8 cellular contexts compared by ENCODE assay signal in the genomic region with DNA sequence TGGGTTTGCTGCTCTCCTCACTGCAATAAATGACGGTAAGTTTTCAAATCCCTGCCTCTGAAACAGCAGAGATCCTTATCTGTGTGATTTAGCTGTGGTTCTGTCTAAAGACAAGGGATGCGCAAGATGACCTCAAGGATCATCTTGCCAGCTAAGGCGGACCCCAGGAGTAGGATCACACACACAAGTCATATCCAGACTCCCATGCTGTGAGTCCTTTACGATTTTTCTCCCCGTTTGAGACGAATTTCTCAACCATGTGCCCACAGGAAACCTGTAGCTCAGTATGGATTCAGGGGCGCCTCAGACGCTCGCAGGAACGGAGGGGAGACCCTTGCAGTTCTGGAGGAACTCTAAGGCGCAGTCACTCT. TPM values are rescaled to one million over a fixed set of nuclear protein-coding genes. Genes with fewer than 3 reads are reported as not detected.
A peak's percentile ranks its signal among the peaks of the same experiment; 100 is the strongest.
DNase-seq lines count a peak whose midpoint lies in the region; ATAC-seq, FAIRE-seq and TF ChIP-seq lines count a peak whose summit lies in the region.

No MANE protein-coding gene starts in this region.

- TF ChIP-seq CTCF in CD14-positive monocyte (IDR thresholded peaks at IDR 0.05), result no peak
- no peak for TF ChIP-seq CTCF in MCF 10A (IDR thresholded peaks at IDR 0.05; ENCODE audit: unreplicated experiment)
- TF ChIP-seq CTCF in HepG2 (CRISPR knock-in tag; IDR thresholded peaks at IDR 0.05), result no peak
- no peak for TF ChIP-seq CTCF in thoracic aorta (IDR thresholded peaks at IDR 0.05)

- in situ Hi-C loops in HepG2 (cut with HindIII; ENCODE audit: extremely low pct_ligation_motif_present, low pct_unique_long_range_greater_than_20kb), result no loop called here
- in situ Hi-C loops in KBM-7 (cut with MboI; ENCODE audit: low pct_unique_long_range_greater_than_20kb, low sequenced_read_pairs), result no loop called here

- no peaks in the 10 kb centered on the region for H3K9me3 ChIP-seq in MG63
- no peaks in the 10 kb centered on the region for H3K9me3 ChIP-seq in HepG2 (ENCODE audit: low read length)
- H3K9me3 ChIP-seq in thoracic aorta, result no peaks in the 10 kb centered on the region

- H3K4me1 Mint-ChIP-seq in CD14-positive monocyte (peaks cover 8% of the 10 kb centered on the region), MCF 10A (ENCODE audit: insufficient read depth, unreplicated experiment) (no peaks in the 10 kb centered on the region)

- no peak for FAIRE-seq in HepG2 (lab: Jason Lieb, UNC)

- H2AFZ ChIP-seq in HepG2 (ENCODE audit: low read length), result peak overlapping the region; percentile 57

- no TSS peak for BruUV-seq in MCF 10A (replicated peaks; lab: Mats Ljungman, UMichigan)
- TSS peak; percentile 55 for BruUV-seq in HepG2 (replicated peaks; lab: Mats Ljungman, UMichigan)

- TF ChIP-seq EP300 in HepG2 (IDR thresholded peaks at IDR 0.05; ENCODE audit: low read depth in 2 of 2, low read length in 2 of 2) (no peak), HepG2 (CRISPR knock-in tag; IDR thresholded peaks at IDR 0.05; ENCODE audit: borderline replicate concordance) (no peak)

- H3K4me3 Mint-ChIP-seq in CD14-positive monocyte (peak overlapping the region; percentile 93 to 95), MCF 10A (ENCODE audit: unreplicated experiment) (peak overlapping the region; percentile 79)

- ATAC-seq in GM19455 (IDR thresholded peaks at IDR 0.05; ENCODE audit: unreplicated experiment), result peak; percentile 35
- peak; percentile 44; the same call in 2 of the 3 replicates for ATAC-seq in HepG2
- ATAC-seq in thoracic aorta (ENCODE audit: insufficient number of reproducible peaks, low FRiP score, low read depth), result peak; percentile 44
- no peak for ATAC-seq in HG02642 (IDR thresholded peaks at IDR 0.05; ENCODE audit: poor library complexity, unreplicated experiment)

- H3K79me2 ChIP-seq in HepG2 (ENCODE audit: insufficient read depth, low read length), result peaks cover 52% of the 10 kb centered on the region

- no peaks in the 10 kb centered on the region for H3K27me3 ChIP-seq in MG63
- H3K27me3 ChIP-seq in HepG2 (ENCODE audit: control insufficient read depth in 1 of 2, insufficient read depth in 2 of 2, low read length in 2 of 2), result peaks cover 0 to 4% of the 10 kb centered on the region in 2 experiments; a peak in 2 of 5 replicates
- H3K27me3 ChIP-seq in thoracic aorta (replicated peaks; ENCODE audit: insufficient read depth), result no peaks in the 10 kb centered on the region

- POLR2A ChIA-PET in MCF 10A (lab: Yijun Ruan, JAX), result interaction anchor here (0.7 to 3.5 kb wide), 17 partner anchors 9 to 464 kb away, joined by 3 to 18 read pairs (median 5); a partner anchor contains a TSS
- POLR2A ChIA-PET in HepG2 (lab: Yijun Ruan, JAX), result interaction anchor here (0.8 to 3.8 kb wide), 20 partner anchors 9 to 563 kb away, joined by 3 to 38 read pairs (median 5); a partner anchor contains a TSS

- peak overlapping the region; percentile 96 for H3K4me2 ChIP-seq in HepG2 (ENCODE audit: low read depth, low read length)

- H4K20me1 ChIP-seq in HepG2 (ENCODE audit: insufficient read depth, low read length), result no peaks in the 10 kb centered on the region

- no peaks in the 10 kb centered on the region for H3K36me3 ChIP-seq in MG63
- peaks cover 0 to 1% of the 10 kb centered on the region in 2 experiments; a peak in 2 of 5 replicates for H3K36me3 ChIP-seq in HepG2 (replicated peaks in 1 of 2; ENCODE audit: control insufficient read depth in 1 of 2, insufficient read depth in 2 of 2, low read length in 2 of 2)
- no peaks in the 10 kb centered on the region for H3K36me3 ChIP-seq in thoracic aorta

- H3K27ac Mint-ChIP-seq in CD14-positive monocyte, result peak overlapping the region in 6 of 7 donors; percentile 86 to 100 (median 99)
- H3K27ac Mint-ChIP-seq in MCF 10A (ENCODE audit: low read depth, unreplicated experiment), result peak overlapping the region; percentile 91

- H3K4me1 ChIP-seq in HepG2 (ENCODE audit: insufficient read depth, low read length) (peaks cover 55% of the 10 kb centered on the region), thoracic aorta (ENCODE audit: control insufficient read depth in 1 of 2, low read depth in 2 of 2) (peaks cover 19 to 43% of the 10 kb centered on the region in 2 donors)

- DNase-seq in CD14-positive monocyte (ENCODE audit: low spot score), result no peak
- DNase-seq in MG63, result no peak
- DNase-seq in MCF 10A (ENCODE audit: unreplicated experiment), result peak; percentile 24
- no peak for DNase-seq in HepG2 (ENCODE audit: low spot score)
- DNase-seq in thoracic aorta (ENCODE audit: low spot score), result no peak
- no peak for DNase-seq in KBM-7

- H3K27ac ChIP-seq in HepG2 (ENCODE audit: extremely low read length, insufficient read depth, low read length) (peak overlapping the region; percentile 87), thoracic aorta (peak overlapping the region; percentile 78 to 87)

- under 1% methylated on average over 11 of the region's 11 CpGs for WGBS in HepG2 (ENCODE audit: low lambda C conversion rate)

- no peaks in the 10 kb centered on the region for H3K36me3 Mint-ChIP-seq in CD14-positive monocyte
- H3K36me3 Mint-ChIP-seq in MCF 10A (ENCODE audit: insufficient read depth, unreplicated experiment), result no peaks in the 10 kb centered on the region

- peak overlapping the region; percentile 94 for H3K9ac ChIP-seq in HepG2 (ENCODE audit: insufficient read depth, low read depth, low read length)

- H3K9me3 Mint-ChIP-seq in CD14-positive monocyte (no peaks in the 10 kb centered on the region), MCF 10A (ENCODE audit: unreplicated experiment) (no peaks in the 10 kb centered on the region)

- CTCF ChIA-PET in MCF 10A (lab: Yijun Ruan, JAX) (interaction anchor here (0.6 to 2.6 kb wide), 22 partner anchors 8 to 633 kb away, joined by 3 to 12 read pairs (median 4); a partner anchor contains a TSS), HepG2 (lab: Yijun Ruan, JAX; ENCODE audit: low intra/inter-chr PET ratio, low total read pairs) (interaction anchor here (1.2 to 1.5 kb wide), 2 partner anchors 10 to 56 kb away, joined by 4 to 6 read pairs; no protein-coding TSS in a partner anchor)

- no peak for TF ChIP-seq RAD21 in HepG2 (CRISPR knock-in tag; IDR thresholded peaks at IDR 0.05)

- H3K27me3 Mint-ChIP-seq in CD14-positive monocyte (ENCODE audit: low read depth in 3 of 3), result no peaks in the 10 kb centered on the region
- H3K27me3 Mint-ChIP-seq in MCF 10A (ENCODE audit: insufficient read depth, unreplicated experiment), result no peaks in the 10 kb centered on the region

- intact Hi-C loops in CD14-positive monocyte (cut with micrococcal nuclease), result loop anchor here in 1 of 2 donors (10.0 kb wide), 2 partner anchors 154 to 566 kb away; a partner anchor contains a TSS
- intact Hi-C loops in MCF 10A (cut with micrococcal nuclease), result loop anchor here (5.0 kb wide), 1 partner anchor 124 kb away; no protein-coding TSS in a partner anchor
- intact Hi-C loops in HepG2 (cut with micrococcal nuclease; ENCODE audit: unreplicated experiment), result loop anchor here (5.0 kb wide), 2 partner anchors 59 to 124 kb away; no protein-coding TSS in a partner anchor

- H3K4me3 ChIP-seq in MG63 (peak overlapping the region; percentile 76), HepG2 (replicated peaks in 1 of 3; ENCODE audit: insufficient read depth in 1 of 3, low read depth in 2 of 3, low read length in 3 of 3) (peak overlapping the region; percentile 82 to 98 (median 84)), thoracic aorta (peak overlapping the region; percentile 86)

- no peak for TF ChIP-seq POLR2A in HepG2 (IDR thresholded peaks at IDR 0.05; ENCODE audit: insufficient read depth in 1 of 2, low read depth in 2 of 2, low read length in 2 of 2)

RNA-seq across cellular contexts. Expression of a gene that starts 11.1 kb away (rescaled TPM):
- 10 to 100 TPM; 27.7 to 45.5 TPM for polyA plus RNA-seq in CD14-positive monocyte
- total RNA-seq in MG63 (2014; rRNA removed; shearing (Covaris generic); ENCODE audit: low replicate concordance), result 99.3 and 150 TPM in 2 replicates
- 113 and 117 TPM in 2 replicates for total RNA-seq in MCF 10A (2022)
- total RNA-seq in HepG2 (2016; rRNA removed; fragmentation: Illumina TruSeq; extraction: Trizol), result 109 and 122 TPM in 2 replicates
- 7.7 and 11.2 TPM in 2 replicates for total RNA-seq in HepG2 (2016; cell fraction: cytosol; rRNA removed; fragmentation: Illumina TruSeq; extraction: Trizol; ENCODE audit: low read depth)
- total RNA-seq in HepG2 (2016; cell fraction: insoluble cytoplasmic fraction; rRNA removed; fragmentation: Illumina TruSeq; extraction: Trizol), result 94.1 and 122 TPM in 2 replicates
- 18.0 and 20.5 TPM in 2 replicates for total RNA-seq in HepG2 (2016; cell fraction: membrane; rRNA removed; fragmentation: Illumina TruSeq; extraction: Trizol)
- total RNA-seq in HepG2 (2016; cell fraction: nucleus; rRNA removed; fragmentation: Illumina TruSeq; extraction: Trizol), result 55.1 and 60.1 TPM in 2 replicates
- polyA plus RNA-seq in HepG2 (2011; rRNA removed), result 73.2 and 82.4 TPM in 2 replicates
- polyA plus RNA-seq in HepG2 (2011; cell fraction: cytosol; rRNA removed), result 54.6 and 71.3 TPM in 2 replicates
- polyA plus RNA-seq in HepG2 (2011; cell fraction: nucleus; rRNA removed), result 141 and 144 TPM in 2 replicates
- 72.2 and 76.7 TPM in 2 replicates for polyA plus RNA-seq in HepG2 (2012)
- 8.1 and 9.5 TPM in 2 replicates for polyA plus RNA-seq in HepG2 (2016; cell fraction: cytosol; fragmentation: Illumina TruSeq; extraction: Trizol; ENCODE audit: low read depth)
- 106 and 136 TPM in 2 replicates for polyA plus RNA-seq in HepG2 (2016; cell fraction: insoluble cytoplasmic fraction; fragmentation: Illumina TruSeq; extraction: Trizol; ENCODE audit: low read depth)
- 20.1 and 26.0 TPM in 2 replicates for polyA plus RNA-seq in HepG2 (2016; cell fraction: membrane; fragmentation: Illumina TruSeq; extraction: Trizol; ENCODE audit: low read depth)
- polyA plus RNA-seq in HepG2 (2016; cell fraction: nucleus; fragmentation: Illumina TruSeq; extraction: Trizol; ENCODE audit: insufficient read depth, low read depth), result 119 and 130 TPM in 2 replicates
- polyA minus RNA-seq in HepG2 (2011; rRNA and poly(A)+ RNA removed; ENCODE audit: low replicate concordance), result 266 and 308 TPM in 2 replicates
- 81.1 and 87.7 TPM in 2 replicates for polyA minus RNA-seq in HepG2 (2011; cell fraction: cytosol; rRNA and poly(A)+ RNA removed)
- 62.1 and 69.7 TPM in 2 replicates for polyA minus RNA-seq in HepG2 (2011; cell fraction: nucleus; rRNA and poly(A)+ RNA removed)
- 100 to 1,000 TPM; 123 to 332 TPM for total RNA-seq in thoracic aorta

RNA-seq across cellular contexts. Expression of a gene that starts 30.2 kb away (rescaled TPM):
- polyA plus RNA-seq in CD14-positive monocyte, result 1 to 10 TPM; 1.2 to 1.7 TPM
- total RNA-seq in MG63 (2014; rRNA removed; shearing (Covaris generic); ENCODE audit: low replicate concordance), result not detected in 2 replicates
- total RNA-seq in MCF 10A (2022), result 4.3 and 5.6 TPM in 2 replicates
- 0.13 and 0.15 TPM in 2 replicates for total RNA-seq in HepG2 (2016; rRNA removed; fragmentation: Illumina TruSeq; extraction: Trizol)
- not detected in 2 replicates for total RNA-seq in HepG2 (2016; cell fraction: cytosol; rRNA removed; fragmentation: Illumina TruSeq; extraction: Trizol; ENCODE audit: low read depth)
- 0.09 TPM in 1 of 2 replicates, not detected in the other for total RNA-seq in HepG2 (2016; cell fraction: insoluble cytoplasmic fraction; rRNA removed; fragmentation: Illumina TruSeq; extraction: Trizol)
- total RNA-seq in HepG2 (2016; cell fraction: membrane; rRNA removed; fragmentation: Illumina TruSeq; extraction: Trizol), result not detected in 2 replicates
- 0.16 TPM in 1 of 2 replicates, not detected in the other for total RNA-seq in HepG2 (2016; cell fraction: nucleus; rRNA removed; fragmentation: Illumina TruSeq; extraction: Trizol)
- 0.05 and 0.17 TPM in 2 replicates for polyA plus RNA-seq in HepG2 (2011; rRNA removed)
- polyA plus RNA-seq in HepG2 (2011; cell fraction: cytosol; rRNA removed), result 0.12 and 0.13 TPM in 2 replicates
- polyA plus RNA-seq in HepG2 (2011; cell fraction: nucleus; rRNA removed), result 0.21 TPM in 2 replicates
- 0.13 TPM in 1 of 2 replicates, not detected in the other for polyA plus RNA-seq in HepG2 (2012)
- not detected in 2 replicates for polyA plus RNA-seq in HepG2 (2016; cell fraction: cytosol; fragmentation: Illumina TruSeq; extraction: Trizol; ENCODE audit: low read depth)
- 0.16 TPM in 1 of 2 replicates, not detected in the other for polyA plus RNA-seq in HepG2 (2016; cell fraction: insoluble cytoplasmic fraction; fragmentation: Illumina TruSeq; extraction: Trizol; ENCODE audit: low read depth)
- 0.24 and 0.29 TPM in 2 replicates for polyA plus RNA-seq in HepG2 (2016; cell fraction: membrane; fragmentation: Illumina TruSeq; extraction: Trizol; ENCODE audit: low read depth)
- 0.35 TPM in 1 of 2 replicates, not detected in the other for polyA plus RNA-seq in HepG2 (2016; cell fraction: nucleus; fragmentation: Illumina TruSeq; extraction: Trizol; ENCODE audit: insufficient read depth, low read depth)
- 0.49 and 0.58 TPM in 2 replicates for polyA minus RNA-seq in HepG2 (2011; rRNA and poly(A)+ RNA removed; ENCODE audit: low replicate concordance)
- polyA minus RNA-seq in HepG2 (2011; cell fraction: cytosol; rRNA and poly(A)+ RNA removed), result not detected in 2 replicates
- polyA minus RNA-seq in HepG2 (2011; cell fraction: nucleus; rRNA and poly(A)+ RNA removed), result not detected in 2 replicates
- total RNA-seq in thoracic aorta, result 1 to 10 TPM; 1.7 to 1.9 TPM

RNA-seq across cellular contexts. Expression of a gene that starts 30.3 kb away (rescaled TPM):
- polyA plus RNA-seq in CD14-positive monocyte, result 10 to 100 TPM in 1 of 2 donors, 1 to 10 TPM in 1; 7.9 to 11.7 TPM
- 25.3 and 26.9 TPM in 2 replicates for total RNA-seq in MG63 (2014; rRNA removed; shearing (Covaris generic); ENCODE audit: low replicate concordance)
- 16.4 and 19.9 TPM in 2 replicates for total RNA-seq in MCF 10A (2022)
- total RNA-seq in HepG2 (2016; rRNA removed; fragmentation: Illumina TruSeq; extraction: Trizol), result 1.3 and 2.0 TPM in 2 replicates
- 1.5 TPM in 2 replicates for total RNA-seq in HepG2 (2016; cell fraction: cytosol; rRNA removed; fragmentation: Illumina TruSeq; extraction: Trizol; ENCODE audit: low read depth)
- 1.4 and 1.6 TPM in 2 replicates for total RNA-seq in HepG2 (2016; cell fraction: insoluble cytoplasmic fraction; rRNA removed; fragmentation: Illumina TruSeq; extraction: Trizol)
- total RNA-seq in HepG2 (2016; cell fraction: membrane; rRNA removed; fragmentation: Illumina TruSeq; extraction: Trizol), result 1.1 and 1.4 TPM in 2 replicates
- 0.66 and 2.7 TPM in 2 replicates for total RNA-seq in HepG2 (2016; cell fraction: nucleus; rRNA removed; fragmentation: Illumina TruSeq; extraction: Trizol)
- 12.4 and 17.3 TPM in 2 replicates for polyA plus RNA-seq in HepG2 (2011; rRNA removed)
- polyA plus RNA-seq in HepG2 (2011; cell fraction: cytosol; rRNA removed), result 12.3 and 28.2 TPM in 2 replicates
- polyA plus RNA-seq in HepG2 (2011; cell fraction: nucleus; rRNA removed), result 15.9 and 19.2 TPM in 2 replicates
- 12.9 and 25.5 TPM in 2 replicates for polyA plus RNA-seq in HepG2 (2012)
- 1.2 and 1.3 TPM in 2 replicates for polyA plus RNA-seq in HepG2 (2016; cell fraction: cytosol; fragmentation: Illumina TruSeq; extraction: Trizol; ENCODE audit: low read depth)
- polyA plus RNA-seq in HepG2 (2016; cell fraction: insoluble cytoplasmic fraction; fragmentation: Illumina TruSeq; extraction: Trizol; ENCODE audit: low read depth), result 1.2 TPM in 2 replicates
- 0.55 and 1.1 TPM in 2 replicates for polyA plus RNA-seq in HepG2 (2016; cell fraction: membrane; fragmentation: Illumina TruSeq; extraction: Trizol; ENCODE audit: low read depth)
- polyA plus RNA-seq in HepG2 (2016; cell fraction: nucleus; fragmentation: Illumina TruSeq; extraction: Trizol; ENCODE audit: insufficient read depth, low read depth), result 1.7 and 1.8 TPM in 2 replicates
- polyA minus RNA-seq in HepG2 (2011; rRNA and poly(A)+ RNA removed; ENCODE audit: low replicate concordance), result 40.5 and 150 TPM in 2 replicates
- 4.6 and 10.5 TPM in 2 replicates for polyA minus RNA-seq in HepG2 (2011; cell fraction: cytosol; rRNA and poly(A)+ RNA removed)
- polyA minus RNA-seq in HepG2 (2011; cell fraction: nucleus; rRNA and poly(A)+ RNA removed), result 2.7 and 4.5 TPM in 2 replicates
- 1 to 10 TPM; 6.1 to 6.2 TPM for total RNA-seq in thoracic aorta

RNA-seq across cellular contexts. Expression of a gene that starts 48.0 kb away (rescaled TPM):
- polyA plus RNA-seq in CD14-positive monocyte, result under 1 TPM in 1 of 2 donors, not detected in 1; 0.10 TPM
- total RNA-seq in MG63 (2014; rRNA removed; shearing (Covaris generic); ENCODE audit: low replicate concordance), result under 0.01 TPM in 1 of 2 replicates, not detected in the other
- 0.12 and 0.70 TPM in 2 replicates for total RNA-seq in MCF 10A (2022)
- 0.25 TPM in 1 of 2 replicates, not detected in the other for total RNA-seq in HepG2 (2016; rRNA removed; fragmentation: Illumina TruSeq; extraction: Trizol)
- not detected in 2 replicates for total RNA-seq in HepG2 (2016; cell fraction: cytosol; rRNA removed; fragmentation: Illumina TruSeq; extraction: Trizol; ENCODE audit: low read depth)
- 0.09 TPM in 1 of 2 replicates, not detected in the other for total RNA-seq in HepG2 (2016; cell fraction: insoluble cytoplasmic fraction; rRNA removed; fragmentation: Illumina TruSeq; extraction: Trizol)
- not detected in 2 replicates for total RNA-seq in HepG2 (2016; cell fraction: membrane; rRNA removed; fragmentation: Illumina TruSeq; extraction: Trizol)
- 0.34 and 0.53 TPM in 2 replicates for total RNA-seq in HepG2 (2016; cell fraction: nucleus; rRNA removed; fragmentation: Illumina TruSeq; extraction: Trizol)
- 0.50 and 0.51 TPM in 2 replicates for polyA plus RNA-seq in HepG2 (2011; rRNA removed)
- 0.01 TPM in 1 of 2 replicates, not detected in the other for polyA plus RNA-seq in HepG2 (2011; cell fraction: cytosol; rRNA removed)
- 0.14 and 0.74 TPM in 2 replicates for polyA plus RNA-seq in HepG2 (2011; cell fraction: nucleus; rRNA removed)
- 0.74 and 0.93 TPM in 2 replicates for polyA plus RNA-seq in HepG2 (2012)
- polyA plus RNA-seq in HepG2 (2016; cell fraction: cytosol; fragmentation: Illumina TruSeq; extraction: Trizol; ENCODE audit: low read depth), result not detected in 2 replicates
- polyA plus RNA-seq in HepG2 (2016; cell fraction: insoluble cytoplasmic fraction; fragmentation: Illumina TruSeq; extraction: Trizol; ENCODE audit: low read depth), result 0.49 TPM in 1 of 2 replicates, not detected in the other
- polyA plus RNA-seq in HepG2 (2016; cell fraction: membrane; fragmentation: Illumina TruSeq; extraction: Trizol; ENCODE audit: low read depth), result not detected in 2 replicates
- 0.30 and 1.1 TPM in 2 replicates for polyA plus RNA-seq in HepG2 (2016; cell fraction: nucleus; fragmentation: Illumina TruSeq; extraction: Trizol; ENCODE audit: insufficient read depth, low read depth)
- 0.26 and 0.56 TPM in 2 replicates for polyA minus RNA-seq in HepG2 (2011; rRNA and poly(A)+ RNA removed; ENCODE audit: low replicate concordance)
- polyA minus RNA-seq in HepG2 (2011; cell fraction: cytosol; rRNA and poly(A)+ RNA removed), result 0.09 TPM in 1 of 2 replicates, not detected in the other
- 1.0 and 1.1 TPM in 2 replicates for polyA minus RNA-seq in HepG2 (2011; cell fraction: nucleus; rRNA and poly(A)+ RNA removed)
- 1 to 10 TPM; 2.2 to 9.5 TPM for total RNA-seq in thoracic aorta

RNA-seq across cellular contexts. Expression of a gene that starts 50.5 kb away (rescaled TPM):
- polyA plus RNA-seq in CD14-positive monocyte (not detected), HepG2 (2011; rRNA removed) (166 and 187 TPM in 2 replicates)
- 8.8 and 12.7 TPM in 2 replicates for total RNA-seq in MG63 (2014; rRNA removed; shearing (Covaris generic); ENCODE audit: low replicate concordance)
- total RNA-seq in MCF 10A (2022) (49.1 and 63.0 TPM in 2 replicates), HepG2 (2016; rRNA removed; fragmentation: Illumina TruSeq; extraction: Trizol) (107 and 159 TPM in 2 replicates), thoracic aorta (10 to 100 TPM; 23.2 to 25.6 TPM)
- total RNA-seq in HepG2 (2016; cell fraction: cytosol; rRNA removed; fragmentation: Illumina TruSeq; extraction: Trizol; ENCODE audit: low read depth), result 32.3 and 32.8 TPM in 2 replicates
- 92.8 and 167 TPM in 2 replicates for total RNA-seq in HepG2 (2016; cell fraction: insoluble cytoplasmic fraction; rRNA removed; fragmentation: Illumina TruSeq; extraction: Trizol)
- total RNA-seq in HepG2 (2016; cell fraction: membrane; rRNA removed; fragmentation: Illumina TruSeq; extraction: Trizol), result 71.3 and 83.2 TPM in 2 replicates
- 134 and 147 TPM in 2 replicates for total RNA-seq in HepG2 (2016; cell fraction: nucleus; rRNA removed; fragmentation: Illumina TruSeq; extraction: Trizol)
- 105 and 146 TPM in 2 replicates for polyA plus RNA-seq in HepG2 (2011; cell fraction: cytosol; rRNA removed)
- polyA plus RNA-seq in HepG2 (2011; cell fraction: nucleus; rRNA removed), result 693 and 745 TPM in 2 replicates
- polyA plus RNA-seq in HepG2 (2012), result 111 and 123 TPM in 2 replicates
- polyA plus RNA-seq in HepG2 (2016; cell fraction: cytosol; fragmentation: Illumina TruSeq; extraction: Trizol; ENCODE audit: low read depth), result 19.8 and 20.3 TPM in 2 replicates
- polyA plus RNA-seq in HepG2 (2016; cell fraction: insoluble cytoplasmic fraction; fragmentation: Illumina TruSeq; extraction: Trizol; ENCODE audit: low read depth), result 106 and 117 TPM in 2 replicates
- polyA plus RNA-seq in HepG2 (2016; cell fraction: membrane; fragmentation: Illumina TruSeq; extraction: Trizol; ENCODE audit: low read depth), result 48.0 and 54.9 TPM in 2 replicates
- polyA plus RNA-seq in HepG2 (2016; cell fraction: nucleus; fragmentation: Illumina TruSeq; extraction: Trizol; ENCODE audit: insufficient read depth, low read depth), result 311 and 321 TPM in 2 replicates
- 14.0 and 202 TPM in 2 replicates for polyA minus RNA-seq in HepG2 (2011; rRNA and poly(A)+ RNA removed; ENCODE audit: low replicate concordance)
- polyA minus RNA-seq in HepG2 (2011; cell fraction: cytosol; rRNA and poly(A)+ RNA removed), result 51.2 and 66.4 TPM in 2 replicates
- polyA minus RNA-seq in HepG2 (2011; cell fraction: nucleus; rRNA and poly(A)+ RNA removed), result 211 and 223 TPM in 2 replicates
